In genomic region chr17:57852041-57852954, GRCh38 we compare ENCODE assay signal across 9 cellular contexts. TPM values are rescaled to one million over a fixed set of nuclear protein-coding genes. Genes with fewer than 3 reads are reported as not detected.
DNase-seq lines count a peak whose midpoint lies in the region; ATAC-seq and TF ChIP-seq lines count a peak whose summit lies in the region.
"Had no signal": no experiment of that assay in that cellular context is flagged by ENCODE, and none has a peak within 500 bp of the region (broad histone marks: within the 10 kb centered on the region; RNA-seq: fewer than 3 reads in every experiment).

No MANE protein-coding gene starts in this region.

- H3K36me3 ChIP-seq in BLaER1, result peaks cover 16% of the 10 kb centered on the region; the same call in 1 of the 2 replicates
- H3K36me3 ChIP-seq in neuronal stem cell (replicated peaks in 1 of 2; ENCODE audit: control insufficient read depth in 2 of 2, insufficient read depth in 2 of 2, low read length in 2 of 2), result peaks cover 0 to 12% of the 10 kb centered on the region in 2 donors

- no peak overlapping the region for H2BK15ac ChIP-seq in neuronal stem cell (ENCODE audit: low read length)

- no peaks in the 10 kb centered on the region for H3K9me3 Mint-ChIP-seq in HFFc6

- H3K27me3 Mint-ChIP-seq in HFFc6 (ENCODE audit: insufficient read depth), result peaks cover 2% of the 10 kb centered on the region

- H2BK5ac ChIP-seq in neuronal stem cell (ENCODE audit: low read length), result no peak overlapping the region

- H4K91ac ChIP-seq in neuronal stem cell (ENCODE audit: low read depth, low read length, poor library complexity), result no peak overlapping the region

- TF ChIP-seq CTCF in HFFc6 (IDR thresholded peaks at IDR 0.05) (peak; percentile 23), dorsolateral prefrontal cortex (IDR thresholded peaks at IDR 0.05 in 54 of 56, conservative IDR thresholded peaks at IDR 0.05 in 2 of 56; ENCODE audit: low read depth in 1 of 56, partially characterized antibody in 56 of 56) (no peak)

- no peak overlapping the region for H2BK12ac ChIP-seq in neuronal stem cell (ENCODE audit: low read length)

- H3K27ac ChIP-seq in BLaER1 (peak overlapping the region; percentile 64), dorsolateral prefrontal cortex (peak overlapping the region in 48 of 59 donors; percentile 2 to 97 (median 54)), neuronal stem cell (replicated peaks; ENCODE audit: low read length) (no peak overlapping the region)

- H3K4me2 ChIP-seq in BLaER1 (peak overlapping the region; percentile 76), neuronal stem cell (ENCODE audit: insufficient read depth, low read length, poor library complexity, severe bottlenecking) (no peak overlapping the region)

- H3K4me1 Mint-ChIP-seq in HFFc6 (ENCODE audit: low read depth), result peaks cover 38% of the 10 kb centered on the region

- H3K9me3 ChIP-seq in BLaER1, result no peaks in the 10 kb centered on the region
- no peaks in the 10 kb centered on the region for H3K9me3 ChIP-seq in neuronal stem cell (replicated peaks in 1 of 2; ENCODE audit: control insufficient read depth in 2 of 2, insufficient read depth in 1 of 2, low read depth in 1 of 2, low read length in 2 of 2)
- H3K9me3 ChIP-seq: mucosa of descending colon had no signal

- peak overlapping the region; percentile 62; the same call in 1 of the 2 replicates for H3K9ac ChIP-seq in BLaER1
- H3K9ac ChIP-seq in neuronal stem cell (ENCODE audit: low read depth, low read length, poor library complexity), result no peak overlapping the region

- H3K4ac ChIP-seq in neuronal stem cell (ENCODE audit: low read length), result no peak overlapping the region

- H3K4me1 ChIP-seq in BLaER1, result peaks cover 41% of the 10 kb centered on the region
- H3K4me1 ChIP-seq in neuronal stem cell (ENCODE audit: control insufficient read depth in 2 of 2, insufficient read depth in 1 of 2, low read depth in 1 of 2, low read length in 2 of 2), result peaks cover 11 to 12% of the 10 kb centered on the region in 2 donors

- H3K18ac ChIP-seq in neuronal stem cell (ENCODE audit: low read length), result no peak overlapping the region

- no peak overlapping the region for H3K23ac ChIP-seq in neuronal stem cell (ENCODE audit: low read depth, low read length, poor library complexity)

- no peak overlapping the region for H2AFZ ChIP-seq in neuronal stem cell (ENCODE audit: low read length)

- peak overlapping the region; percentile 54; the same call in 1 of the 2 replicates for H3K4me3 Mint-ChIP-seq in HFFc6

- ATAC-seq in HG02938 (IDR thresholded peaks at IDR 0.05; ENCODE audit: unreplicated experiment) (no peak), GM18517 (IDR thresholded peaks at IDR 0.05; ENCODE audit: unreplicated experiment) (no peak)

- intact Hi-C loops in dorsolateral prefrontal cortex (cut with DNase I), result loop anchor here (5.0 to 10.0 kb wide), 3 partner anchors 230 to 503 kb away; partner anchors contain the start of genes DYNLL2 (in 1 of the 2), MKS1 (in 1 of the 2) and SUPT4H1 (in 1 of the 2)

- no CpG with 5 or more reads among the region's 10 CpGs for WGBS in neuronal stem cell (ENCODE audit: extremely low coverage in 2 of 2, insufficient read length in 2 of 2, insufficient replicate concordance in 1 of 2), 2 donors

- peaks cover 4% of the 10 kb centered on the region for H3K79me1 ChIP-seq in neuronal stem cell (ENCODE audit: low read depth, low read length)

- peak overlapping the region; percentile 98 for H3K27ac Mint-ChIP-seq in HFFc6

- H3K4me3 ChIP-seq in BLaER1, result no peak overlapping the region
- H3K4me3 ChIP-seq in dorsolateral prefrontal cortex, result peak overlapping the region in 2 of 59 donors; percentile 4 to 19
- no peak overlapping the region for H3K4me3 ChIP-seq in neuronal stem cell (ENCODE audit: low read length in 2 of 2)
- H3K4me3 ChIP-seq: mucosa of descending colon had no signal

- peaks cover 9% of the 10 kb centered on the region for H3K36me3 Mint-ChIP-seq in HFFc6 (ENCODE audit: low read depth)

- H2AK5ac ChIP-seq in neuronal stem cell (ENCODE audit: low read depth, low read length), result peak overlapping the region; percentile 51

- no peaks in the 10 kb centered on the region for H4K20me1 ChIP-seq in BLaER1

- H3K14ac ChIP-seq in neuronal stem cell (ENCODE audit: low read length), result no peak overlapping the region

- DNase-seq in HFFc6, result no peak
- peak in 1 of 10 donors; percentile 16 for DNase-seq in dorsolateral prefrontal cortex
- no peak for DNase-seq in neuronal stem cell (ENCODE audit: low spot score)
- no peak for DNase-seq in stimulated activated CD4-positive, alpha-beta T cell treated with anti-CD3 and anti-CD28 coated beads, Interleukin-1b, Interleukin-23, amount 100 ng/mL, for 48 hours
- DNase-seq in COR-L47 (lab: John Stamatoyannopoulos, UW), result no peak

- H4K8ac ChIP-seq in neuronal stem cell (ENCODE audit: low read depth, low read length), result no peak overlapping the region

- no peak overlapping the region for H2BK120ac ChIP-seq in neuronal stem cell (ENCODE audit: low read depth, low read length)

- no peaks in the 10 kb centered on the region for H3K27me3 ChIP-seq in BLaER1
- no peaks in the 10 kb centered on the region for H3K27me3 ChIP-seq in dorsolateral prefrontal cortex
- H3K27me3 ChIP-seq in neuronal stem cell (ENCODE audit: control insufficient read depth in 3 of 3, insufficient read depth in 3 of 3, low read depth in 1 of 3, low read length in 3 of 3), result no peaks in the 10 kb centered on the region

RNA-seq across cellular contexts. Expression of gene MRPS23, which starts 2.5 kb away (rescaled TPM):
- 10 to 100 TPM; 47.0 to 62.5 (median 56.4) TPM for total RNA-seq in HFFc6 (2021; fragmentation: NEBNext Ultra II Directional; extraction: Animal tissue kit (Norgen Biotek cat#: 25700))
- 10 to 100 TPM; 32.8 to 72.7 (median 51.3) TPM for total RNA-seq in dorsolateral prefrontal cortex
- polyA plus RNA-seq in neuronal stem cell (2013, experiment 1 of 2), result 21.6 TPM
- polyA plus RNA-seq in neuronal stem cell (2013, experiment 2 of 2), result 19.9 TPM
